25 cellular contexts compared by ENCODE assay signal in the genomic region with DNA sequence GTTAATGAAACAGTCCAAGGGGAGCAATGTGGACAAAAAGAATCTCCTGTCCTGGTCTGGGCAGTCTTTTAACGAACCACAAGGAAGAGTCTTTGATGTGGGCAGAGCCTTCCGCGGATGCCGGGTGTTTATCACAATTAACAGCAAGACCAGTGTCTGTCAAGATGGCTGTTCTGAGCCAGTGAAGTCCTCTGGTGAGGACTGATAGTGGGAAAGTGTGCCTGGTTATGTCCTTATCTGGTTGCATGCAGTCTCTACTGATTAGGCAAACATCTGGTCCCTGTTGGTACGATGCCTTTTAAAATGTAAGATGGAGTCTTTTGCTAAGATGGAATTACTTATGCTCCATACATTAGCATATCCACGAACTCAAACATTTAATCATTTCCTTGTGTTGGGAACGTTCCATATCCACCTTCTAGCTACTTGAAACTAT.
"Had no signal": no experiment of that assay in that cellular context is flagged by ENCODE, and none has a peak within 500 bp of the region (broad histone marks: within the 10 kb centered on the region; RNA-seq: fewer than 3 reads in every experiment).

No MANE protein-coding gene starts in this region.

- H3K27me3 ChIP-seq: body of pancreas, foreskin keratinocyte, left lung, ovary, right atrium auricular region, thyroid gland, upper lobe of right lung had no signal

- H3K4me1 ChIP-seq: body of pancreas, foreskin keratinocyte, left lung, prostate gland, right atrium auricular region, thyroid gland, upper lobe of right lung had no signal

- H3K27ac Mint-ChIP-seq: activated CD4-positive, alpha-beta T cell treated with anti-CD3 and anti-CD28 coated beads, Interleukin-2, amount 10 ng/mL, durations not matched to agents 7 days and 5 days; activated CD8-positive, alpha-beta T cell treated with anti-CD3 and anti-CD28 coated beads, Interleukin-2, amount 10 ng/mL, durations not matched to agents 7 days and 5 days; activated T-helper 1 cell treated with anti-CD3 and anti-CD28 coated beads, Interleukin-12 subunit alpha, Interleukin-12 subunit beta, Interleukin-2, Interleukin-4 antibody, amounts not matched to agents 30 ng/mL and 10 ng/mL and 1 ng/mL, durations not matched to agents 14 hours and 24 hours and 36 hours; mesothelial cell of epicardium; naive thymus-derived CD8-positive, alpha-beta T cell; stimulated activated naive CD8-positive, alpha-beta T cell treated with anti-CD3 and anti-CD28 coated beads, Interleukin-15, Interleukin-2, amounts not matched to agents 100 ng/mL and 50 ng/mL, for 24 hours; T-helper 1 cell treated with Interleukin-12 subunit alpha and Interleukin-12 subunit beta and Interleukin-4 antibody, amounts not matched to agents 30 μg/mL and 1 μg/mL, for 36 hours had no signal

- H3K36me3 Mint-ChIP-seq: mesothelial cell of epicardium had no signal

- DNase-seq: activated CD4-positive, alpha-beta T cell treated with anti-CD3 and anti-CD28 coated beads, Interleukin-2, amount 10 ng/mL, durations not matched to agents 7 days and 5 days; activated CD4-positive, CD25-positive, alpha-beta regulatory T cell treated with anti-CD3 and anti-CD28 coated beads, Interleukin-2, amount 50 U/mL, for 72 hours; activated CD8-positive, alpha-beta T cell treated with anti-CD3 and anti-CD28 coated beads, Interleukin-2, amount 10 ng/mL, durations not matched to agents 7 days and 5 days; activated gamma-delta T cell; activated naive CD4-positive, alpha-beta T cell treated with anti-CD3 and anti-CD28 coated beads, Interleukin-2, amount 50 U/mL, for 16 hours; anterior cingulate cortex; body of pancreas; foreskin keratinocyte; kidney glomerular epithelial cell; left lung; naive thymus-derived CD8-positive, alpha-beta T cell; ovary; stimulated activated CD4-positive, alpha-beta T cell treated with anti-CD3 and anti-CD28 coated beads, Interleukin-12 subunit alpha, Interleukin-12 subunit beta, amount 100 ng/mL, for 4 hours; stimulated activated CD4-positive, alpha-beta T cell treated with anti-CD3 and anti-CD28 coated beads, Interleukin-4, amount 100 ng/mL, for 4 hours; substantia nigra; thyroid gland; upper lobe of right lung had no signal

- ATAC-seq: activated CD8-positive, alpha-beta T cell treated with anti-CD3 and anti-CD28 coated beads, Interleukin-2, amount 10 ng/mL, durations not matched to agents 7 days and 5 days; body of pancreas; foreskin keratinocyte; left lung; naive thymus-derived CD8-positive, alpha-beta T cell; upper lobe of right lung had no signal

- H3K4me3 ChIP-seq: body of pancreas, left lung, lung, ovary, prostate gland, right atrium auricular region, thyroid gland, upper lobe of right lung had no signal

- H3K9me3 ChIP-seq: body of pancreas, ovary, prostate gland, thyroid gland had no signal

- H3K27ac ChIP-seq: body of pancreas, foreskin keratinocyte, left lung, ovary, prostate gland, right atrium auricular region, thyroid gland, upper lobe of right lung, WERI-Rb-1 had no signal

- H3K36me3 ChIP-seq: left lung, ovary, prostate gland, right atrium auricular region, thyroid gland, upper lobe of right lung, WERI-Rb-1 had no signal
